Comparison of ENCODE assay signal across 11 cellular contexts in genomic region chr2:157479081-157480027, GRCh38. TPM values are rescaled to one million over a fixed set of nuclear protein-coding genes. Genes with fewer than 3 reads are reported as not detected.
DNase-seq lines count a peak whose midpoint lies in the region; ATAC-seq and TF ChIP-seq lines count a peak whose summit lies in the region.
"Had no signal": no experiment of that assay in that cellular context is flagged by ENCODE, and none has a peak within 500 bp of the region (broad histone marks: within the 10 kb centered on the region; RNA-seq: fewer than 3 reads in every experiment).

No MANE protein-coding gene starts in this region.

- ATAC-seq in CD4-positive, CD25-positive, alpha-beta regulatory T cell (ENCODE audit: low read depth in 2 of 2), result no peak
- ATAC-seq in GM19043 (IDR thresholded peaks at IDR 0.05; ENCODE audit: low read depth, unreplicated experiment), result peak; percentile 40
- peak; percentile 34 for ATAC-seq in HG03108 (IDR thresholded peaks at IDR 0.05; ENCODE audit: unreplicated experiment)
- ATAC-seq in gastroesophageal sphincter, result no peak
- no peak for ATAC-seq in HG02840 (IDR thresholded peaks at IDR 0.05; ENCODE audit: low FRiP score, unreplicated experiment)
- ATAC-seq in GM21360 (IDR thresholded peaks at IDR 0.05; ENCODE audit: unreplicated experiment), result no peak

- peak overlapping the region in 2 of 3 donors; percentile 41 to 65 for H3K27ac Mint-ChIP-seq in CD4-positive, CD25-positive, alpha-beta regulatory T cell
- peak overlapping the region; percentile 99 for H3K27ac Mint-ChIP-seq in activated naive CD8-positive, alpha-beta T cell
- H3K27ac Mint-ChIP-seq: HFFc6 had no signal

- no peak overlapping the region for H3K27ac ChIP-seq in CD4-positive, CD25-positive, alpha-beta regulatory T cell (ENCODE audit: insufficient read depth, low read length, poor library complexity, severe bottlenecking)
- H3K27ac ChIP-seq in gastroesophageal sphincter, result no peak overlapping the region
- H3K27ac ChIP-seq: hepatocyte had no signal

- H3K9me3 ChIP-seq in CD4-positive, CD25-positive, alpha-beta regulatory T cell (ENCODE audit: control insufficient read depth in 2 of 2, low read length in 2 of 2), result no peaks in the 10 kb centered on the region
- H3K9me3 ChIP-seq in gastroesophageal sphincter, result no peaks in the 10 kb centered on the region

- H3K27me3 Mint-ChIP-seq in CD4-positive, CD25-positive, alpha-beta regulatory T cell, result no peaks in the 10 kb centered on the region
- no peaks in the 10 kb centered on the region for H3K27me3 Mint-ChIP-seq in activated naive CD8-positive, alpha-beta T cell

- H3K4me1 ChIP-seq in CD4-positive, CD25-positive, alpha-beta regulatory T cell (ENCODE audit: control insufficient read depth, insufficient read depth, low read length, poor library complexity, severe bottlenecking), result no peaks in the 10 kb centered on the region
- H3K4me1 ChIP-seq in gastroesophageal sphincter, result no peaks in the 10 kb centered on the region

- TF ChIP-seq EP300 in gastroesophageal sphincter (IDR thresholded peaks at IDR 0.05), result no peak

- TF ChIP-seq CTCF in gastroesophageal sphincter (IDR thresholded peaks at IDR 0.05), result no peak

- H3K36me3 Mint-ChIP-seq in CD4-positive, CD25-positive, alpha-beta regulatory T cell, result no peaks in the 10 kb centered on the region
- H3K36me3 Mint-ChIP-seq in activated naive CD8-positive, alpha-beta T cell, result peaks cover 3% of the 10 kb centered on the region

- no peak overlapping the region for H3K4me3 Mint-ChIP-seq in CD4-positive, CD25-positive, alpha-beta regulatory T cell
- H3K4me3 Mint-ChIP-seq in activated naive CD8-positive, alpha-beta T cell, result peak overlapping the region; percentile 27
- H3K4me3 Mint-ChIP-seq: HFFc6 had no signal

- H3K4me3 ChIP-seq in CD4-positive, CD25-positive, alpha-beta regulatory T cell (ENCODE audit: low read depth, low read length), result no peak overlapping the region
- no peak overlapping the region for H3K4me3 ChIP-seq in gastroesophageal sphincter
- H3K4me3 ChIP-seq: hepatocyte had no signal

- TF ChIP-seq POLR2A in gastroesophageal sphincter (IDR thresholded peaks at IDR 0.05), result no peak

- H3K9me3 Mint-ChIP-seq in CD4-positive, CD25-positive, alpha-beta regulatory T cell, result peaks cover 0 to 3% (median 0%) of the 10 kb centered on the region in 7 donors
- no peaks in the 10 kb centered on the region for H3K9me3 Mint-ChIP-seq in activated naive CD8-positive, alpha-beta T cell (ENCODE audit: low read depth)
- H3K9me3 Mint-ChIP-seq: HFFc6 had no signal

- DNase-seq in CD4-positive, CD25-positive, alpha-beta regulatory T cell, result peak in 1 of 3 donors; percentile 59
- DNase-seq in iPS-NIHi11 (ENCODE audit: low spot score), result no peak
- DNase-seq: HFFc6, T-helper 9 cell had no signal

- no peaks in the 10 kb centered on the region for H3K27me3 ChIP-seq in CD4-positive, CD25-positive, alpha-beta regulatory T cell (ENCODE audit: control insufficient read depth, insufficient read depth, low read length)
- H3K27me3 ChIP-seq in gastroesophageal sphincter, result no peaks in the 10 kb centered on the region
- H3K27me3 ChIP-seq: hepatocyte had no signal

- WGBS in gastroesophageal sphincter (ENCODE audit: low coverage in 1 of 2), 2 donors, result 85 to 90% methylated on average over 3 to 4 of the region's 7 CpGs

- H3K36me3 ChIP-seq in CD4-positive, CD25-positive, alpha-beta regulatory T cell (ENCODE audit: control insufficient read depth, insufficient read depth, low read length), result no peaks in the 10 kb centered on the region
- no peaks in the 10 kb centered on the region for H3K36me3 ChIP-seq in gastroesophageal sphincter

- peaks cover 10 to 42% (median 27%) of the 10 kb centered on the region in 4 donors for H3K4me1 Mint-ChIP-seq in CD4-positive, CD25-positive, alpha-beta regulatory T cell
- peaks cover 75% of the 10 kb centered on the region for H3K4me1 Mint-ChIP-seq in activated naive CD8-positive, alpha-beta T cell (ENCODE audit: low read depth)

RNA-seq across cellular contexts. Expression of gene CYTIP, which starts 35.5 kb away (rescaled TPM):
- total RNA-seq in CD4-positive, CD25-positive, alpha-beta regulatory T cell, result 454 TPM
- polyA plus RNA-seq in CD4-positive, CD25-positive, alpha-beta regulatory T cell, result 100 to 1,000 TPM; 123 to 205 (median 150) TPM
- total RNA-seq in gastroesophageal sphincter, result 10 to 100 TPM in 1 of 4 donors, 1 to 10 TPM in 3; 1.6 to 10.6 (median 3.2) TPM
- total RNA-seq: HFFc6 had no signal

Comparison
In these comparisons a context has a peak if more than half of its experiments do, and no peak if none do; other contexts are left out.
1. ATAC-seq: peak in GM19043 (single experiment) and HG03108 (single experiment); none in CD4-positive, CD25-positive, alpha-beta regulatory T cell (0 of 2), gastroesophageal sphincter (single experiment), HG02840 (single experiment) and GM21360 (single experiment).
2. RNA of gene CYTIP, which starts 35.5 kb away (total RNA-seq): 454 TPM in CD4-positive, CD25-positive, alpha-beta regulatory T cell (single experiment); 1.6 to 10.6 TPM in gastroesophageal sphincter; every median in the first group is over 10 times any median in the second.